ENCODE assay signal across 22 cellular contexts in the genomic region with DNA sequence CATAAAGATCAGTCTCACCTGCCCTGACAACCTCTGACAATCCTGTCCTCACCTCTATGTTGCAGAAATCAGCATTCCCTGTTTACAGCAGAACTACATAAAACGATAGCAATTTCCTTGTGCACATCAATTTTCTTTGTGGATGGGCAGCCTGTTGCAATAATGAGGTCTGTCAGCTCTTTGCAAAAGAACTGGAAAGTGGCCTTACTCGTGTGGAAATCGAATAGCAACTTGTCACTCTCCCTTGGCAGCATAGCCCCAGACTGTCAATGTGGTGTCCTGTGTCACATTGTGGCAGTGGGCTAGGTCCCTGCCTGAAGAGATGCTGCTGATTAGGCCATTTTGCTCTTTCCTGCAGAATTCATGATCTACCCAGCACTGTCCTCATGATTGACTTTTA.
"Had no signal": no experiment of that assay in that cellular context is flagged by ENCODE, and none has a peak within 500 bp of the region (broad histone marks: within the 10 kb centered on the region; RNA-seq: fewer than 3 reads in every experiment).

No MANE protein-coding gene starts in this region.

- H3K27me3 Mint-ChIP-seq: activated naive CD8-positive, alpha-beta T cell treated with anti-CD3 and anti-CD28 coated beads, Interleukin-2, amount 10 ng/mL, durations not matched to agents 7 days and 5 days had no signal

- H3K4me3 ChIP-seq: breast epithelium had no signal

- DNase-seq: activated CD4-positive, alpha-beta T cell treated with anti-CD3 and anti-CD28 coated beads for 4 hours; activated CD8-positive, alpha-beta memory T cell treated with anti-CD3 and anti-CD28 coated beads, Interleukin-2, amount 50 U/mL, for 48 hours; activated CD8-positive, alpha-beta T cell treated with anti-CD3 and anti-CD28 coated beads, Interleukin-2, amount 10 ng/mL, durations not matched to agents 7 days and 5 days; activated naive CD4-positive, alpha-beta T cell treated with anti-CD3 and anti-CD28 coated beads, Interleukin-2, amount 50 U/mL, for 16 hours; activated naive CD8-positive, alpha-beta T cell treated with anti-CD3 and anti-CD28 coated beads, Interleukin-2, amount 10 ng/mL, durations not matched to agents 7 days and 5 days; activated T-cell treated with anti-CD3 and anti-CD28 coated beads, Interleukin-2, amount 50 U/mL, for 1 hour; aorta; caudate nucleus; KG1; NCI-H1092 treated with DMSO at 0.1 percent for 48 hours; NCI-H1417 treated with DMSO at 0.1 percent for 48 hours; NCI-H1694 treated with DMSO at 0.1 percent for 48 hours; NCI-H2029 treated with DMSO at 0.1 percent for 48 hours; NCI-H2171; NCI-H2227 treated with DMSO at 0.1 percent for 48 hours; NCI-H446 treated with DMSO at 0.1 percent for 48 hours; NCI-H524 treated with DMSO at 0.1 percent for 48 hours; NCI-H748 treated with DMSO at 0.1 percent for 48 hours; SIG-M5 had no signal

- H3K36me3 Mint-ChIP-seq: activated naive CD8-positive, alpha-beta T cell treated with anti-CD3 and anti-CD28 coated beads, Interleukin-2, amount 10 ng/mL, durations not matched to agents 7 days and 5 days had no signal

- ATAC-seq: activated CD4-positive, CD25-positive, alpha-beta regulatory T cell treated with anti-CD3 and anti-CD28 coated beads, Interleukin-2, amount 50 U/mL, for 24 hours; activated CD8-positive, alpha-beta T cell treated with anti-CD3 and anti-CD28 coated beads, Interleukin-2, amount 10 ng/mL, durations not matched to agents 7 days and 5 days had no signal

- H3K4me1 Mint-ChIP-seq: activated naive CD8-positive, alpha-beta T cell treated with anti-CD3 and anti-CD28 coated beads, Interleukin-2, amount 10 ng/mL, durations not matched to agents 7 days and 5 days had no signal

- H3K4me1 ChIP-seq: breast epithelium had no signal

- H3K27ac ChIP-seq: breast epithelium had no signal

- H3K27ac Mint-ChIP-seq: activated CD8-positive, alpha-beta T cell treated with anti-CD3 and anti-CD28 coated beads, Interleukin-2, amount 10 ng/mL, durations not matched to agents 7 days and 5 days; activated naive CD8-positive, alpha-beta T cell treated with anti-CD3 and anti-CD28 coated beads, Interleukin-2, amount 10 ng/mL, durations not matched to agents 7 days and 5 days; T-helper 2 cell treated with Interferon-gamma antibody and Interleukin-4, amounts not matched to agents 5 μg/mL and 100 μg/mL, for 36 hours had no signal

- H3K36me3 ChIP-seq: breast epithelium had no signal

- H3K27me3 ChIP-seq: breast epithelium had no signal

- H3K4me3 Mint-ChIP-seq: activated CD8-positive, alpha-beta T cell treated with anti-CD3 and anti-CD28 coated beads, Interleukin-2, amount 10 ng/mL, durations not matched to agents 7 days and 5 days; activated naive CD8-positive, alpha-beta T cell treated with anti-CD3 and anti-CD28 coated beads, Interleukin-2, amount 10 ng/mL, durations not matched to agents 7 days and 5 days; T-helper 2 cell treated with Interferon-gamma antibody and Interleukin-4, amounts not matched to agents 5 μg/mL and 100 μg/mL, for 36 hours had no signal
